In the genomic region with DNA sequence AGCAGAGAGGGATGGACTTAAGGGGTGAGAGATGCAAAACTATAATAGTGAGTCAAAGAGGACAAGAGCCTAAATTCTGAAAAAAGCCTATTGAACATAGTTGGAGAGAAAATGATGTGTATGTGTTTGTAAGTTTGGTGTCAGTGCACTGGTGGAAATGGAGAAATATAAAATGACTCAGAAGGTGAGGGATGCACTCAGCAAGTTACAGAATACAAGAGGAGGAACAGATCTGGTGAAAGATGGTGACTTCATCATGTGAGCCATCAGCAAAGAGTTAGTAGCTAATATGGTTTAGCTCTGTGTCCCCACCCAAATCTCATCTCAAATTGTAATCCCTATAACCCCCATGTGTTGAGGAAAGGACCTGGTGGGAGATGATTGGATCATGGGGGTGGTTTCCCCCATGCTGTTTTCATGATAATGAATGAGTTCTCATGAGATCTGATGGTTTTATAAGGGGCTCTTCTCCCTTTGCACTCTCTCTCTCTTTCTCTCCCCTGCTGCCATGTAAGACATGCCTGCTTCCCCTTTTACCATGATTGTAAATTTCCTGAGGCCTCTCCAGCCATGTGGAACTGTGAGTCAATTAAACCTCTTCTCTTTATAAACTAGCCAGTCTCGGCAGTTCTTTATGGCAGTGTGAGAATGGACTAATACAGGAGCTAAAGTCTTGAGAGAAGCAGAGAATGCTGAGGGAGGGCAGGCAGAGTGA, we compare ENCODE assay signal across 19 cellular contexts. TPM values are rescaled to one million over a fixed set of nuclear protein-coding genes. Genes with fewer than 3 reads are reported as not detected.
DNase-seq lines count a peak whose midpoint lies in the region; ATAC-seq and TF ChIP-seq lines count a peak whose summit lies in the region.
"Had no signal": no experiment of that assay in that cellular context is flagged by ENCODE, and none has a peak within 500 bp of the region (broad histone marks: within the 10 kb centered on the region; RNA-seq: fewer than 3 reads in every experiment).

No MANE protein-coding gene starts in this region.

- no peak for TF ChIP-seq CTCF in CD14-positive monocyte (IDR thresholded peaks at IDR 0.05)
- TF ChIP-seq CTCF in GM23338 (conservative IDR thresholded peaks at IDR 0.05; ENCODE audit: low read depth in 2 of 2): no peak
- no peak for TF ChIP-seq CTCF in fibroblast of mammary gland (conservative IDR thresholded peaks at IDR 0.05; ENCODE audit: control insufficient read depth, insufficient read depth, low read depth, low read length)
- TF ChIP-seq CTCF in chondrocyte (IDR thresholded peaks at IDR 0.05): no peak

- H3K4me3 Mint-ChIP-seq in CD14-positive monocyte (no peak overlapping the region), GM23338 (no peak overlapping the region), chondrocyte (ENCODE audit: unreplicated experiment) (no peak overlapping the region)
- H3K4me3 Mint-ChIP-seq in activated naive CD8-positive, alpha-beta T cell treated with anti-CD3 and anti-CD28 coated beads, Interleukin-2, amount 50 U/mL, for 24 hours: no peak overlapping the region

- H3K79me2 ChIP-seq in GM23338 (replicated peaks; ENCODE audit: insufficient read depth): no peaks in the 10 kb centered on the region

- H3K9me2 ChIP-seq in GM23338 (ENCODE audit: insufficient read depth): no peaks in the 10 kb centered on the region

- peak overlapping the region; percentile 52; the same call in 1 of the 2 replicates for H2AFZ ChIP-seq in GM23338

- no peaks in the 10 kb centered on the region for H3F3A ChIP-seq in GM23338 (replicated peaks; ENCODE audit: low read depth)

- peak overlapping the region in 6 of 7 donors; percentile 41 to 88 (median 78) for H3K27ac Mint-ChIP-seq in CD14-positive monocyte
- H3K27ac Mint-ChIP-seq in GM23338: no peak overlapping the region
- no peak overlapping the region for H3K27ac Mint-ChIP-seq in activated naive CD8-positive, alpha-beta T cell treated with anti-CD3 and anti-CD28 coated beads, Interleukin-2, amount 50 U/mL, for 24 hours
- H3K27ac Mint-ChIP-seq in chondrocyte (ENCODE audit: unreplicated experiment): no peak overlapping the region

- no peaks in the 10 kb centered on the region for H3K27me3 ChIP-seq in GM23338 (ENCODE audit: insufficient read depth)
- H3K27me3 ChIP-seq: Peyer's patch had no signal

- H3K27me3 Mint-ChIP-seq in CD14-positive monocyte (ENCODE audit: low read depth in 3 of 3): peaks cover 0 to 2% (median 1%) of the 10 kb centered on the region in 3 donors
- H3K27me3 Mint-ChIP-seq in GM23338 (ENCODE audit: insufficient read depth, low read depth, poor library complexity): no peaks in the 10 kb centered on the region
- H3K27me3 Mint-ChIP-seq in activated naive CD8-positive, alpha-beta T cell treated with anti-CD3 and anti-CD28 coated beads, Interleukin-2, amount 50 U/mL, for 24 hours: no peaks in the 10 kb centered on the region
- H3K27me3 Mint-ChIP-seq in chondrocyte (ENCODE audit: low read depth): peaks cover 34% of the 10 kb centered on the region

- no peak overlapping the region for H3K27ac ChIP-seq in GM23338 (ENCODE audit: low read depth)
- H3K27ac ChIP-seq: Peyer's patch, SK-N-MC had no signal

- no peaks in the 10 kb centered on the region for H4K20me1 ChIP-seq in GM23338 (replicated peaks; ENCODE audit: insufficient read depth)

- H3K4me3 ChIP-seq in GM23338 (no peak overlapping the region), fibroblast of mammary gland (ENCODE audit: control insufficient read depth, low read depth, low read length) (no peak overlapping the region)
- H3K4me3 ChIP-seq: Peyer's patch, SK-N-MC had no signal

- ATAC-seq in GM23338: no peak
- ATAC-seq in activated naive CD8-positive, alpha-beta T cell treated with anti-CD3 and anti-CD28 coated beads, Interleukin-2, amount 50 U/mL, for 24 hours: no peak
- ATAC-seq in HG02938 (IDR thresholded peaks at IDR 0.05; ENCODE audit: unreplicated experiment): no peak
- ATAC-seq: Right ventricle myocardium inferior had no signal

- H3K4me1 ChIP-seq in GM23338 (ENCODE audit: insufficient read depth): no peaks in the 10 kb centered on the region
- H3K4me1 ChIP-seq: Peyer's patch had no signal

- DNase-seq in CD14-positive monocyte (ENCODE audit: low spot score) (no peak), GM23338 (ENCODE audit: low spot score) (no peak), NOMO-1 treated with dmso at 0.1 percent for 144 hours (lab: John Stamatoyannopoulos, UW; ENCODE audit: unreplicated experiment) (peak; percentile 43), fibroblast of mammary gland (ENCODE audit: low read depth) (peak; percentile 25), chondrocyte (ENCODE audit: low spot score) (no peak)
- DNase-seq in stimulated activated CD4-positive, alpha-beta T cell treated with anti-CD3 and anti-CD28 coated beads, Interleukin-1b, Interleukin-23, amount 100 ng/mL, for 48 hours: no peak
- DNase-seq in activated naive CD8-positive, alpha-beta T cell treated with anti-CD3 and anti-CD28 coated beads, Interleukin-2, amount 50 U/mL, for 24 hours: no peak
- DNase-seq: ACHN, AML-193, COR-L47, DMS153, IMR-90, NCI-H1436, NCI-H2029, NCI-H524, Peyer's patch had no signal

- H3K4me2 ChIP-seq in GM23338: no peak overlapping the region

- H3K9me3 Mint-ChIP-seq in CD14-positive monocyte (peaks cover 16 to 32% (median 20%) of the 10 kb centered on the region in 7 donors), GM23338 (no peaks in the 10 kb centered on the region), chondrocyte (ENCODE audit: low read depth) (no peaks in the 10 kb centered on the region)
- H3K9me3 Mint-ChIP-seq in activated naive CD8-positive, alpha-beta T cell treated with anti-CD3 and anti-CD28 coated beads, Interleukin-2, amount 50 U/mL, for 24 hours: peaks cover 11% of the 10 kb centered on the region

- no peaks in the 10 kb centered on the region for H3K36me3 ChIP-seq in GM23338 (ENCODE audit: insufficient read depth)
- H3K36me3 ChIP-seq: Peyer's patch had no signal

- intact Hi-C loops in CD14-positive monocyte (cut with micrococcal nuclease): no loop called here

- H3K4me1 Mint-ChIP-seq in CD14-positive monocyte (peaks cover 20% of the 10 kb centered on the region), GM23338 (no peaks in the 10 kb centered on the region), chondrocyte (ENCODE audit: low read depth) (no peaks in the 10 kb centered on the region)
- H3K4me1 Mint-ChIP-seq in activated naive CD8-positive, alpha-beta T cell treated with anti-CD3 and anti-CD28 coated beads, Interleukin-2, amount 50 U/mL, for 24 hours: peaks cover 2% of the 10 kb centered on the region

- H3K36me3 Mint-ChIP-seq in CD14-positive monocyte (peaks cover 57 to 58% of the 10 kb centered on the region in 2 donors), GM23338 (ENCODE audit: low read depth) (no peaks in the 10 kb centered on the region), chondrocyte (ENCODE audit: low read depth) (no peaks in the 10 kb centered on the region)
- H3K36me3 Mint-ChIP-seq in activated naive CD8-positive, alpha-beta T cell treated with anti-CD3 and anti-CD28 coated beads, Interleukin-2, amount 50 U/mL, for 24 hours (ENCODE audit: low read depth): no peaks in the 10 kb centered on the region

TF ChIP-seq in GM23338, 12 proteins besides CTCF, POLR2A, EP300 and RAD21 (continues in another document):
- TF ChIP-seq CREB1 (CRISPR knock-in tag; IDR thresholded peaks at IDR 0.05; ENCODE audit: low read depth): no peak
- no peak for TF ChIP-seq ZNF114 (CRISPR knock-in tag; IDR thresholded peaks at IDR 0.05)

RNA-seq across cellular contexts. Expression of a gene that starts 30.4 kb away (rescaled TPM):
- 100 to 1,000 TPM in 1 of 2 donors, 10 to 100 TPM in 1; 75.3 to 141 TPM for polyA plus RNA-seq in CD14-positive monocyte
- total RNA-seq in GM23338 (2014; rRNA removed; shearing (Covaris generic)): not detected in 2 replicates
- not detected in 2 replicates for polyA plus RNA-seq in GM23338 (2016; fragmentation: Nextera tagmentation; extraction: Ambion mirVana)
- not detected in 3 replicates for total RNA-seq in chondrocyte
- total RNA-seq: IMR-90 had no signal
- polyA plus RNA-seq: IMR-90 had no signal

Comparison
In these comparisons a context has a peak if more than half of its experiments do, and no peak if none do; other contexts are left out.
1. DNase-seq: peak in NOMO-1 treated with dmso at 0.1 percent for 144 hours (single experiment) and fibroblast of mammary gland (single experiment); none in CD14-positive monocyte (single experiment), GM23338 (single experiment), stimulated activated CD4-positive, alpha-beta T cell treated with anti-CD3 and anti-CD28 coated beads, Interleukin-1b, Interleukin-23, amount 100 ng/mL, for 48 hours (single experiment), activated naive CD8-positive, alpha-beta T cell treated with anti-CD3 and anti-CD28 coated beads, Interleukin-2, amount 50 U/mL, for 24 hours (single experiment) and chondrocyte (single experiment).
2. H3K27ac Mint-ChIP-seq: peak in CD14-positive monocyte (6 of 7); none in GM23338 (single experiment), activated naive CD8-positive, alpha-beta T cell treated with anti-CD3 and anti-CD28 coated beads, Interleukin-2, amount 50 U/mL, for 24 hours (single experiment) and chondrocyte (single experiment).